ENCODE assay signal across 23 cellular contexts in genomic region chr2:74551530-74551929, GRCh38. TPM values are rescaled to one million over a fixed set of nuclear protein-coding genes. Genes with fewer than 3 reads are reported as not detected.
DNase-seq lines count a peak whose midpoint lies in the region; ATAC-seq and TF ChIP-seq lines count a peak whose summit lies in the region.
"Had no signal": no experiment of that assay in that cellular context is flagged by ENCODE, and none has a peak within 500 bp of the region (broad histone marks: within the 10 kb centered on the region; RNA-seq: fewer than 3 reads in every experiment).

No MANE protein-coding gene starts in this region.

- POLR2A ChIA-PET in AG04449 (lab: Yijun Ruan, JAX): interaction anchor here (1.4 kb wide), 1 partner anchor 32 kb away, joined by 3 read pairs; no protein-coding TSS in a partner anchor

- H3K9me3 ChIP-seq in prostate gland: no peaks in the 10 kb centered on the region
- H3K9me3 ChIP-seq: colonic mucosa had no signal

- H3K4me3 ChIP-seq in AG04449 (ENCODE audit: low read depth, low read length) (peak overlapping the region; percentile 92), GM12865 (ENCODE audit: low read depth, low read length) (peak overlapping the region; percentile 98), astrocyte of the cerebellum (ENCODE audit: low read depth, low read length) (peak overlapping the region; percentile 92), prostate gland (no peak overlapping the region)
- H3K4me3 ChIP-seq: colonic mucosa had no signal

- ATAC-seq in HG03439 (IDR thresholded peaks at IDR 0.05; ENCODE audit: unreplicated experiment): no peak
- ATAC-seq in GM18502 (IDR thresholded peaks at IDR 0.05; ENCODE audit: poor library complexity, unreplicated experiment): no peak
- ATAC-seq: activated CD8-positive, alpha-beta memory T cell treated with anti-CD3 and anti-CD28 coated beads, Interleukin-2, amount 10 ng/mL, durations not matched to agents 7 days and 5 days; activated T-helper 17 cell treated with anti-CD3 and anti-CD28 coated beads, Interleukin-2, amount 50 U/mL, for 72 hours; CD8-positive, alpha-beta T cell; HepG2; left cardiac atrium had no signal

- H3K27me3 ChIP-seq in prostate gland (replicated peaks; ENCODE audit: insufficient read depth): no peaks in the 10 kb centered on the region
- H3K27me3 ChIP-seq: brain microvascular endothelial cell, colonic mucosa had no signal

- intact Hi-C loops in prostate gland (cut with DNase I): no loop called here

- H3K36me3 ChIP-seq in prostate gland: no peaks in the 10 kb centered on the region
- H3K36me3 ChIP-seq: colonic mucosa had no signal

- TF ChIP-seq CTCF in AG04449 (IDR thresholded peaks at IDR 0.05; ENCODE audit: insufficient read depth, low read length, missing control alignments) (no peak), GM12865 (IDR thresholded peaks at IDR 0.05; ENCODE audit: insufficient read depth, low read depth, low read length, missing control alignments) (no peak), astrocyte of the cerebellum (IDR thresholded peaks at IDR 0.05; ENCODE audit: low read depth, low read length, missing control alignments) (no peak), prostate gland (IDR thresholded peaks at IDR 0.05) (no peak)

- in situ Hi-C loops in astrocyte of the cerebellum (cut with HindIII; ENCODE audit: low sequenced_read_pairs): no loop called here

- H3K27ac ChIP-seq in prostate gland: no peak overlapping the region
- H3K27ac ChIP-seq: brain microvascular endothelial cell, colonic mucosa, HL-60 had no signal

- H3K4me1 ChIP-seq in prostate gland (replicated peaks): no peaks in the 10 kb centered on the region
- H3K4me1 ChIP-seq: colonic mucosa had no signal

- CTCF ChIA-PET in AG04449 (lab: Yijun Ruan, JAX): interaction anchor here (1.2 to 4.9 kb wide), 6 partner anchors 19 to 42 kb away, joined by 3 to 43 read pairs (median 4); no protein-coding TSS in a partner anchor

- TF ChIP-seq POLR2A in prostate gland (IDR thresholded peaks at IDR 0.05): no peak

- DNase-seq in AG04449 (ENCODE audit: low read depth, low spot score): no peak
- no peak for DNase-seq in GM12865 (ENCODE audit: low read depth)
- no peak for DNase-seq in astrocyte of the cerebellum (ENCODE audit: low read depth)
- DNase-seq in myocyte (ENCODE audit: low read depth): peak; percentile 26
- no peak for DNase-seq in RKO (ENCODE audit: low spot score)
- DNase-seq in prostate gland (ENCODE audit: low spot score): no peak
- DNase-seq: activated CD4-positive, CD25-positive, alpha-beta regulatory T cell treated with anti-CD3 and anti-CD28 coated beads, Interleukin-2, amount 50 U/mL, for 72 hours; activated CD8-positive, alpha-beta memory T cell treated with anti-CD3 and anti-CD28 coated beads, Interleukin-2, amount 10 ng/mL, durations not matched to agents 7 days and 5 days; brain microvascular endothelial cell; CD8-positive, alpha-beta T cell; colonic mucosa; left cardiac atrium; mesenchymal stem cell; naive B cell; NCI-H1105 treated with DMSO at 0.1 percent for 48 hours; NCI-H2029 treated with DMSO at 0.1 percent for 48 hours; NCI-H345; NCI-H774 had no signal

RNA-seq across cellular contexts. Expression of gene LOXL3, which starts 2.2 kb away (rescaled TPM):
- total RNA-seq in myocyte (3.4 and 5.7 TPM in 2 replicates), prostate gland (10 to 100 TPM in 1 of 2 donors, 1 to 10 TPM in 1; 1.3 to 10.7 TPM)
- polyA plus RNA-seq in myocyte (2012): 11.4 TPM
- total RNA-seq: CD8-positive, alpha-beta T cell had no signal

RNA-seq across cellular contexts. Expression of gene DOK1, which starts 3.0 kb away (rescaled TPM):
- total RNA-seq in myocyte (9.5 and 10.5 TPM in 2 replicates), prostate gland (10 to 100 TPM in 1 of 2 donors, 1 to 10 TPM in 1; 4.5 to 18.9 TPM)
- polyA plus RNA-seq in myocyte (2012): 25.2 TPM

RNA-seq across cellular contexts. Expression of gene HTRA2, which starts 21.8 kb away (rescaled TPM):
- total RNA-seq in myocyte: 33.8 and 41.9 TPM in 2 replicates
- polyA plus RNA-seq in myocyte (2012): 51.8 TPM
- 10 to 100 TPM; 19.1 to 37.9 TPM for total RNA-seq in prostate gland

RNA-seq across cellular contexts. Expression of gene AUP1, which starts 22.0 kb away (rescaled TPM):
- total RNA-seq in myocyte (111 and 125 TPM in 2 replicates), prostate gland (100 to 1,000 TPM; 101 to 124 TPM)
- polyA plus RNA-seq in myocyte (2012): 117 TPM

RNA-seq across cellular contexts. Expression of gene DQX1, which starts 25.5 kb away (rescaled TPM):
- not detected in 2 replicates for total RNA-seq in myocyte
- 0.06 TPM for polyA plus RNA-seq in myocyte (2012)
- total RNA-seq in prostate gland: not detected
- total RNA-seq: left cardiac atrium had no signal

Comparison
In these comparisons a context has a peak if more than half of its experiments do, and no peak if none do; other contexts are left out.
1. H3K4me3 ChIP-seq: peak in AG04449 (single experiment), GM12865 (single experiment) and astrocyte of the cerebellum (single experiment); none in prostate gland (0 of 2).